Comparison of ENCODE assay signal across 1 cellular context in genomic region chr11:126963603-126964353, GRCh38.
TF ChIP-seq lines count a peak whose summit lies in the region.

No MANE protein-coding gene starts in this region.

TF ChIP-seq in IMR-90, 13 proteins besides CTCF, POLR2A, EP300 and RAD21 (continued from another document):
- TF ChIP-seq, protein P1, sequence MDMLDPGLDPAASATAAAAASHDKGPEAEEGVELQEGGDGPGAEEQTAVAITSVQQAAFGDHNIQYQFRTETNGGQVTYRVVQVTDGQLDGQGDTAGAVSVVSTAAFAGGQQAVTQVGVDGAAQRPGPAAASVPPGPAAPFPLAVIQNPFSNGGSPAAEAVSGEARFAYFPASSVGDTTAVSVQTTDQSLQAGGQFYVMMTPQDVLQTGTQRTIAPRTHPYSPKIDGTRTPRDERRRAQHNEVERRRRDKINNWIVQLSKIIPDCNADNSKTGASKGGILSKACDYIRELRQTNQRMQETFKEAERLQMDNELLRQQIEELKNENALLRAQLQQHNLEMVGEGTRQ (IDR thresholded peaks at IDR 0.05; ENCODE audit: low read depth, low read length) = no peak
- no peak for TF ChIP-seq RCOR1 (IDR thresholded peaks at IDR 0.05; ENCODE audit: insufficient replicate concordance, low read length)
- TF ChIP-seq FOS (IDR thresholded peaks at IDR 0.05; ENCODE audit: low read depth, low read length) = no peak
- no peak for TF ChIP-seq SMC3 (IDR thresholded peaks at IDR 0.05; ENCODE audit: low read depth, low read length)
- TF ChIP-seq, protein P2, sequence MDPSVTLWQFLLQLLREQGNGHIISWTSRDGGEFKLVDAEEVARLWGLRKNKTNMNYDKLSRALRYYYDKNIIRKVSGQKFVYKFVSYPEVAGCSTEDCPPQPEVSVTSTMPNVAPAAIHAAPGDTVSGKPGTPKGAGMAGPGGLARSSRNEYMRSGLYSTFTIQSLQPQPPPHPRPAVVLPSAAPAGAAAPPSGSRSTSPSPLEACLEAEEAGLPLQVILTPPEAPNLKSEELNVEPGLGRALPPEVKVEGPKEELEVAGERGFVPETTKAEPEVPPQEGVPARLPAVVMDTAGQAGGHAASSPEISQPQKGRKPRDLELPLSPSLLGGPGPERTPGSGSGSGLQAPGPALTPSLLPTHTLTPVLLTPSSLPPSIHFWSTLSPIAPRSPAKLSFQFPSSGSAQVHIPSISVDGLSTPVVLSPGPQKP (IDR thresholded peaks at IDR 0.05; ENCODE audit: borderline replicate concordance, low read depth, low read length) = no peak
- TF ChIP-seq MXI1 (IDR thresholded peaks at IDR 0.05; ENCODE audit: borderline replicate concordance, low read depth, low read length) = no peak
- TF ChIP-seq MAZ (IDR thresholded peaks at IDR 0.05; ENCODE audit: borderline replicate concordance, low read depth, low read length) = no peak
TF ChIP-seq in IMR-90: peak in this region for 0.
